In the genomic region with DNA sequence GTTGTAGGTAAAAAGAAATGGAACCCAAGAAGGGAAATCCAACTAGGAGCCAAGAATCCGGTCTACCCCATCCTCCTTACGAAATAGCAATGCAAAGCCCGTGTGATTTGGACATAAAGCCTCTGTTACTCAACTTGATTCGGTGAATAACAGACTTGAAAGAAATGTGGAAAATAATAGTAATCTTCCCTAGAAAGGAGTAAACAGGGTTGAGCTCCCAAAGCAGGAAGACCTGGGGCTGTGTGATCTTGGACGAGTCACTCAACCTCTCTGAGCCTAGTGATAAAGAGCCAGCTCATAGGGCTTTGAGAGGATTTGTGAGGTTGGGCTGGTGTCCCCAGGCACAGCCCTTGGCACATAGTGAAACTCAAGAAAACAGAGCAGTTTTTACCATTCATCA, we compare ENCODE assay signal across 17 cellular contexts. TPM values are rescaled to one million over a fixed set of nuclear protein-coding genes. Genes with fewer than 3 reads are reported as not detected.
DNase-seq lines count a peak whose midpoint lies in the region; ATAC-seq, FAIRE-seq and TF ChIP-seq lines count a peak whose summit lies in the region.
"Had no signal": no experiment of that assay in that cellular context is flagged by ENCODE, and none has a peak within 500 bp of the region (broad histone marks: within the 10 kb centered on the region; RNA-seq: fewer than 3 reads in every experiment).

No MANE protein-coding gene starts in this region.

- 49 to 80% (median 73%) methylated on average over 5 of the region's 5 CpGs for WGBS in spleen, 5 donors

- FAIRE-seq in GM12892 (lab: Jason Lieb, UNC), result no peak

- peak overlapping the region; percentile 35; the same call in 1 of the 2 replicates for H3K4me3 Mint-ChIP-seq in HFFc6
- H3K4me3 Mint-ChIP-seq: activated CD4-positive, alpha-beta memory T cell treated with anti-CD3 and anti-CD28 coated beads for 36 hours; activated naive CD4-positive, alpha-beta T cell treated with anti-CD3 and anti-CD28 coated beads, Interleukin-2, amount 10 ng/mL, durations not matched to agents 7 days and 5 days had no signal

- H3K4me1 Mint-ChIP-seq in HFFc6 (ENCODE audit: low read depth), result peaks cover 99% of the 10 kb centered on the region

- H3K27ac Mint-ChIP-seq in HFFc6, result peak overlapping the region; percentile 87
- H3K27ac Mint-ChIP-seq: activated CD4-positive, alpha-beta memory T cell treated with anti-CD3 and anti-CD28 coated beads for 36 hours; activated naive CD4-positive, alpha-beta T cell treated with anti-CD3 and anti-CD28 coated beads, Interleukin-2, amount 10 ng/mL, durations not matched to agents 7 days and 5 days had no signal

- H3K4me3 ChIP-seq in ascending aorta (peak overlapping the region; percentile 13 to 87), left lung (no peak overlapping the region), spleen (no peak overlapping the region)
- H3K4me3 ChIP-seq: mucosa of descending colon had no signal

- H3K4me1 ChIP-seq in ascending aorta (peaks cover 25 to 64% of the 10 kb centered on the region in 2 donors), left lung (peaks cover 38 to 66% of the 10 kb centered on the region in 2 donors), spleen (peaks cover 17 to 91% (median 50%) of the 10 kb centered on the region in 6 donors)

- H3K9me3 ChIP-seq in ascending aorta (no peaks in the 10 kb centered on the region), left lung (no peaks in the 10 kb centered on the region), spleen (no peaks in the 10 kb centered on the region)
- H3K9me3 ChIP-seq: mucosa of descending colon had no signal

- H3K36me3 Mint-ChIP-seq in HFFc6 (ENCODE audit: low read depth), result peaks cover 54% of the 10 kb centered on the region
- H3K36me3 Mint-ChIP-seq: activated CD4-positive, alpha-beta memory T cell treated with anti-CD3 and anti-CD28 coated beads for 36 hours; activated naive CD4-positive, alpha-beta T cell treated with anti-CD3 and anti-CD28 coated beads, Interleukin-2, amount 10 ng/mL, durations not matched to agents 7 days and 5 days had no signal

- TF ChIP-seq POLR2A in spleen (IDR thresholded peaks at IDR 0.05) (no peak), GM12892 (IDR thresholded peaks at IDR 0.05; ENCODE audit: low read depth, low read length) (no peak)

- intact Hi-C loops in ascending aorta (cut with DNase I), result loop anchor here (1.0 to 10.0 kb wide), 2 partner anchors 8 to 947 kb away; no protein-coding TSS in a partner anchor
- intact Hi-C loops in left lung (cut with DNase I), result no loop called here
- intact Hi-C loops in spleen (cut with DNase I; ENCODE audit: low total_unique reads), result no loop called here

- no peak for DNase-seq in HFFc6
- DNase-seq in ascending aorta (ENCODE audit: low spot score in 2 of 2), result no peak
- DNase-seq in left lung, result no peak
- DNase-seq in spleen, result no peak
- no peak for DNase-seq in GM12892 (ENCODE audit: insufficient read length)
- no peak for DNase-seq in foreskin melanocyte
- no peak for DNase-seq in NCI-H2171 (lab: John Stamatoyannopoulos, UW)
- DNase-seq: activated CD4-positive, alpha-beta memory T cell treated with anti-CD3 and anti-CD28 coated beads for 36 hours; activated naive CD4-positive, alpha-beta T cell treated with anti-CD3 and anti-CD28 coated beads, Interleukin-2, amount 10 ng/mL, durations not matched to agents 7 days and 5 days; effector CD8-positive, alpha-beta T cell; NCI-H2081 treated with DMSO at 0.1 percent for 48 hours; OCI-M1 had no signal

- ATAC-seq in left lung, result no peak
- no peak for ATAC-seq in GM18909 (IDR thresholded peaks at IDR 0.05; ENCODE audit: poor library complexity, unreplicated experiment)
- ATAC-seq: HCT116 had no signal

- no peaks in the 10 kb centered on the region for H3K27me3 ChIP-seq in ascending aorta
- no peaks in the 10 kb centered on the region for H3K27me3 ChIP-seq in left lung
- H3K27me3 ChIP-seq in spleen (replicated peaks in 1 of 7), result peaks cover 0 to 8% (median 0%) of the 10 kb centered on the region in 7 donors

- TF ChIP-seq CTCF in HFFc6 (IDR thresholded peaks at IDR 0.05) (no peak), ascending aorta (IDR thresholded peaks at IDR 0.05) (no peak), left lung (IDR thresholded peaks at IDR 0.05) (no peak), spleen (IDR thresholded peaks at IDR 0.05 in 8 of 11, conservative IDR thresholded peaks at IDR 0.05 in 3 of 11) (no peak)

- peaks cover 94 to 96% of the 10 kb centered on the region in 2 donors for H3K36me3 ChIP-seq in ascending aorta
- no peaks in the 10 kb centered on the region for H3K36me3 ChIP-seq in left lung
- H3K36me3 ChIP-seq in spleen, result peaks cover 0 to 45% (median 0%) of the 10 kb centered on the region in 6 donors

- H3K27ac ChIP-seq in ascending aorta (peak overlapping the region; percentile 88 to 90), left lung (peak overlapping the region; percentile 70 to 81), spleen (peak overlapping the region in 7 of 8 donors; percentile 27 to 82 (median 73))
- H3K27ac ChIP-seq: KMS-11 had no signal

- H3K9me3 Mint-ChIP-seq in HFFc6, result no peaks in the 10 kb centered on the region
- H3K9me3 Mint-ChIP-seq: activated CD4-positive, alpha-beta memory T cell treated with anti-CD3 and anti-CD28 coated beads for 36 hours; activated naive CD4-positive, alpha-beta T cell treated with anti-CD3 and anti-CD28 coated beads, Interleukin-2, amount 10 ng/mL, durations not matched to agents 7 days and 5 days had no signal

- H3K27me3 Mint-ChIP-seq in HFFc6 (ENCODE audit: insufficient read depth), result peaks cover 4% of the 10 kb centered on the region

RNA-seq across cellular contexts. Expression of gene IL17B, which starts 42.7 kb away (rescaled TPM):
- under 1 TPM; 0.50 to 0.85 (median 0.76) TPM for total RNA-seq in HFFc6 (2021; fragmentation: NEBNext Ultra II Directional; extraction: Animal tissue kit (Norgen Biotek cat#: 25700))
- total RNA-seq in ascending aorta (46.8 TPM), left lung (under 1 TPM in 1 of 2 donors, not detected in 1; 0.42 TPM), spleen (1 to 10 TPM in 2 of 7 donors, under 1 TPM in 1, not detected in 4; 0.57 to 1.4 (median 1.1) TPM)
- polyA plus RNA-seq in spleen, result under 1 TPM; 0.30 to 0.62 (median 0.38) TPM
- not detected for polyA plus RNA-seq in GM12892 (2012; ENCODE audit: missing spikeins)
- total RNA-seq: activated CD4-positive, alpha-beta memory T cell treated with anti-CD3 and anti-CD28 coated beads for 36 hours; T-helper 2 cell treated with Interferon-gamma antibody and Interleukin-4, amounts not matched to agents 100 ng/mL and 5 ng/mL, for 36 hours had no signal

Comparison
In these comparisons a context has a peak if more than half of its experiments do, and no peak if none do; other contexts are left out.
1. H3K4me3 ChIP-seq: peak in ascending aorta (2 of 2); none in left lung (0 of 2) and spleen (0 of 8).
2. RNA of gene IL17B, which starts 42.7 kb away (total RNA-seq): 46.8 TPM in ascending aorta (single experiment); 0.50 to 0.85 TPM in HFFc6, 0.57 to 1.4 TPM in spleen and 0.42 TPM in left lung; every median in the first group is over 10 times any median in the second.
3. Peak in every context shown above with its lines, with median percentiles within 50 percentile points of each other: H3K27ac ChIP-seq.